In the genomic region with DNA sequence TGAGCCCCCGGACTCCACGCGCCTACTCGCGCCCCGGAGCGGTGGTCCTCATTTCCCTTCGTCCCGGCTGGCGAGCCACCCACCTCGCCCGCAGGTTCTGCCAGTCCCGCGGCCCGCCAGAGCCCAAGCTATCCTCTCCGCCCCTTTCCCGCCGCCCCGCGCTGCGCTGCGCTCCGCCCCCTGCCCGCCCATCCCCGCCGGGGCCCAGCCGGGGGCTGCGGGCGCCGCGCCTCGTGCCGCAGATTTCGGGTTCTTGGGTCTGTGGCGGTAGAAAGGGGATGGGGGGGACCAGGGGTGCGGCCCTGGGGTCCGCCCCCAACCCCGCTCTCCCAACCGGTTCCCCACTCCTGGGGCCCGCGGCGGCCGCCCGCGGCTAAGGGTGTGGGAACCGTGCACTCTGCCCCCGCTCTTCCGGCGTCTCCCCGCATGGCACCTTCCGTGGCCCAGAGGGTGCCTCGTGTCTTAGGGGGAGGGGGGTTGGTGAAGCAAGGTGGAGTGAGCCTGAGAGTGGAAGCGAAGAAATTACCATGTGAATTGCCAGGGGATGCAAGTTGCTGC, we compare ENCODE assay signal across 8 cellular contexts.
DNase-seq lines count a peak whose midpoint lies in the region; ATAC-seq, FAIRE-seq and TF ChIP-seq lines count a peak whose summit lies in the region.

No MANE protein-coding gene starts in this region.

- TF ChIP-seq EP300 in A549 (IDR thresholded peaks at IDR 0.05), result no peak

- peak; percentile 78 for TF ChIP-seq POLR2A in A549 (IDR thresholded peaks at IDR 0.05; ENCODE audit: low read length)

- CTCF ChIA-PET in A549 (lab: Yijun Ruan, JAX), result interaction anchor here (0.9 kb wide), 1 partner anchor 337 kb away, joined by 4 read pairs; no protein-coding TSS in a partner anchor

- H3K4me1 Mint-ChIP-seq in T-helper 17 cell, result peaks cover 8% of the 10 kb centered on the region
- peaks cover 18% of the 10 kb centered on the region for H3K4me1 Mint-ChIP-seq in brain

- H3K4me3 ChIP-seq in A549, result peak overlapping the region; percentile 99

- H3K9me3 ChIP-seq in A549 (no peaks in the 10 kb centered on the region), T-helper 17 cell (ENCODE audit: control insufficient read depth, low read length, poor library complexity, severe bottlenecking) (no peaks in the 10 kb centered on the region)

- peak overlapping the region; percentile 66 for H3K4me2 ChIP-seq in A549

- peaks cover 30% of the 10 kb centered on the region for H3K4me1 ChIP-seq in A549

- no peak for TF ChIP-seq CTCF in A549 (IDR thresholded peaks at IDR 0.05)
- no peak for TF ChIP-seq CTCF in brain (conservative IDR thresholded peaks at IDR 0.05)

- H3K4me3 Mint-ChIP-seq in T-helper 17 cell, result peak overlapping the region; percentile 97
- H3K4me3 Mint-ChIP-seq in brain, result peak overlapping the region; percentile 87 to 96 (median 90)

- H3K27me3 Mint-ChIP-seq in T-helper 17 cell (no peaks in the 10 kb centered on the region), brain (peaks cover 21% of the 10 kb centered on the region)

- POLR2A ChIA-PET in A549 (lab: Yijun Ruan, JAX), result interaction anchor here (0.9 to 2.6 kb wide), 7 partner anchors 43 to 525 kb away, joined by 3 to 15 read pairs (median 4); no protein-coding TSS in a partner anchor

- H3K9me3 Mint-ChIP-seq in brain, result peaks cover 0 to 5% (median 0%) of the 10 kb centered on the region in 5 experiments

- peak overlapping the region; percentile 96 to 99 for H3K27ac ChIP-seq in A549

- no CpG with 5 or more reads among the region's 53 CpGs for WGBS in A549 (ENCODE audit: missing lambda C conversion rate)

- H3K36me3 Mint-ChIP-seq in T-helper 17 cell (ENCODE audit: low read depth) (no peaks in the 10 kb centered on the region), brain (peaks cover 6% of the 10 kb centered on the region)

- TF ChIP-seq RAD21 in A549 (conservative IDR thresholded peaks at IDR 0.05 in 1 of 2, IDR thresholded peaks at IDR 0.05 in 1 of 2), result no peak; a peak in 2 of 5 replicates

- H3K27ac Mint-ChIP-seq in T-helper 17 cell (peak overlapping the region; percentile 60), brain (peak overlapping the region in 4 of 5 experiments; percentile 17 to 94 (median 78))

- peak; percentile 72 for FAIRE-seq in A549 (lab: Jason Lieb, UNC)

- peak; percentile 50 to 79 for DNase-seq in A549 (ENCODE audit: low read depth in 1 of 2, low spot score in 1 of 2)
- peak; percentile 12 to 47 (median 44) for DNase-seq in T-helper 17 cell
- no peak for DNase-seq in left lobe of liver (ENCODE audit: low spot score)
- DNase-seq in stimulated activated CD4-positive, alpha-beta T cell treated with anti-CD3 and anti-CD28 coated beads, Interleukin-4, amount 100 ng/mL, for 1 hour, result peak; percentile 68
- DNase-seq in NCI-H2171 treated with DMSO at 0.1 percent for 48 hours (lab: John Stamatoyannopoulos, UW), result no peak

- ATAC-seq in A549 (peak; percentile 92 to 93), HG03432 (IDR thresholded peaks at IDR 0.05; ENCODE audit: unreplicated experiment) (peak; percentile 60), T-helper 17 cell (peak; percentile 68), left lobe of liver (peak; percentile 78), HG03280 (IDR thresholded peaks at IDR 0.05; ENCODE audit: unreplicated experiment) (no peak)

TF ChIP-seq in A549, 52 proteins besides CTCF, POLR2A, EP300 and RAD21:
- TF ChIP-seq CBX8 (IDR thresholded peaks at IDR 0.05) (no peak), BCL3 (IDR thresholded peaks at IDR 0.05) (peak; percentile 67; the same call in 1 of the 3 replicates), MYC (IDR thresholded peaks at IDR 0.05; ENCODE audit: borderline replicate concordance, low read length) (peak; percentile 88), JUN (IDR thresholded peaks at IDR 0.05) (peak; percentile 63 to 84; a peak in 4 of 5 replicates), GATA3 (IDR thresholded peaks at IDR 0.05; ENCODE audit: borderline replicate concordance) (0 out of 2 replicates have a peak, but pooled peaks have one; percentile 1), PHF8 (IDR thresholded peaks at IDR 0.05; ENCODE audit: borderline replicate concordance, low read depth) (peak; percentile 25; the same call in 1 of the 2 replicates), ZSCAN20 (CRISPR knock-in tag; IDR thresholded peaks at IDR 0.05) (no peak), SMC3 (IDR thresholded peaks at IDR 0.05) (0 out of 3 replicates have a peak, but pooled peaks have one; percentile 7), RNF2 (IDR thresholded peaks at IDR 0.05; ENCODE audit: borderline replicate concordance, low read depth) (no peak), HEYL (CRISPR knock-in tag; IDR thresholded peaks at IDR 0.05) (no peak), FOSL2 (IDR thresholded peaks at IDR 0.05) (no peak), FOSL2 (CRISPR knock-in tag; IDR thresholded peaks at IDR 0.05) (peak; percentile 16; the same call in 1 of the 2 replicates), HOXB5 (CRISPR knock-in tag; IDR thresholded peaks at IDR 0.05) (no peak), CHD4 (IDR thresholded peaks at IDR 0.05; ENCODE audit: borderline replicate concordance) (peak; percentile 31; the same call in 1 of the 2 replicates)
- TF ChIP-seq, protein P1, sequence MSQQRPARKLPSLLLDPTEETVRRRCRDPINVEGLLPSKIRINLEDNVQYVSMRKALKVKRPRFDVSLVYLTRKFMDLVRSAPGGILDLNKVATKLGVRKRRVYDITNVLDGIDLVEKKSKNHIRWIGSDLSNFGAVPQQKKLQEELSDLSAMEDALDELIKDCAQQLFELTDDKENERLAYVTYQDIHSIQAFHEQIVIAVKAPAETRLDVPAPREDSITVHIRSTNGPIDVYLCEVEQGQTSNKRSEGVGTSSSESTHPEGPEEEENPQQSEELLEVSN (IDR thresholded peaks at IDR 0.05; ENCODE audit: borderline replicate concordance, low read depth), result peak; percentile 63; the same call in 1 of the 2 replicates
- TF ChIP-seq, protein P2, sequence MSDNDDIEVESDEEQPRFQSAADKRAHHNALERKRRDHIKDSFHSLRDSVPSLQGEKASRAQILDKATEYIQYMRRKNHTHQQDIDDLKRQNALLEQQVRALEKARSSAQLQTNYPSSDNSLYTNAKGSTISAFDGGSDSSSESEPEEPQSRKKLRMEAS (IDR thresholded peaks at IDR 0.05), result peak; percentile 96
- TF ChIP-seq, protein P3, sequence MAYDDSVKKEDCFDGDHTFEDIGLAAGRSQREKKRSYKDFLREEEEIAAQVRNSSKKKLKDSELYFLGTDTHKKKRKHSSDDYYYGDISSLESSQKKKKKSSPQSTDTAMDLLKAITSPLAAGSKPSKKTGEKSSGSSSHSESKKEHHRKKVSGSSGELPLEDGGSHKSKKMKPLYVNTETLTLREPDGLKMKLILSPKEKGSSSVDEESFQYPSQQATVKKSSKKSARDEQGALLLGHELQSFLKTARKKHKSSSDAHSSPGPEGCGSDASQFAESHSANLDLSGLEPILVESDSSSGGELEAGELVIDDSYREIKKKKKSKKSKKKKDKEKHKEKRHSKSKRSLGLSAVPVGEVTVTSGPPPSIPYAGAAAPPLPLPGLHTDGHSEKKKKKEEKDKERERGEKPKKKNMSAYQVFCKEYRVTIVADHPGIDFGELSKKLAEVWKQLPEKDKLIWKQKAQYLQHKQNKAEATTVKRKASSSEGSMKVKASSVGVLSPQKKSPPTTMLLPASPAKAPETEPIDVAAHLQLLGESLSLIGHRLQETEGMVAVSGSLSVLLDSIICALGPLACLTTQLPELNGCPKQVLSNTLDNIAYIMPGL (CRISPR knock-in tag; IDR thresholded peaks at IDR 0.05; ENCODE audit: borderline replicate concordance), result no peak
TF ChIP-seq in A549: peak in this region for 10.

Comparison
In these comparisons a context has a peak if more than half of its experiments do, and no peak if none do; other contexts are left out.
1. DNase-seq: peak in A549 (2 of 2), T-helper 17 cell (3 of 3) and stimulated activated CD4-positive, alpha-beta T cell treated with anti-CD3 and anti-CD28 coated beads, Interleukin-4, amount 100 ng/mL, for 1 hour (single experiment); none in left lobe of liver (single experiment) and NCI-H2171 treated with DMSO at 0.1 percent for 48 hours (single experiment).